In the genomic region with DNA sequence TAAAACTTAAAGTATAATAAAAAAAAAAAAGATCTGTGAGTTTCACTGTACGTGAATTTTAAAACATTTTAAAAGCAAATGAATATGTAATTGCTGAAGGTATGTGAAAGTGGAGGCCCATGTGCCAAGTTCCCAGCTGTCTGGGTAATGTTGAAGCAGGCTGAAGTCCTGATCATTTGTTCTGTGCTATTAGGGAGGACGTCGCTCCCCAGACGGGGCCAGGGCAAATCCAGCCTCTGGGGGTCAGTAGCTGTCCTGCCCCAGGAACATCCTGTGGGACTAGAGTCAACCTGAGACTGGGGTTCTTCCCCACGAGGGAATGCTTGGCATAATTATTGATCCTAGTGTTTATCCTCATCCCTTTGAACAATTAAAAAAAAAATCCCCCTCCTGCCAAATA, we compare ENCODE assay signal across 20 cellular contexts. TPM values are rescaled to one million over a fixed set of nuclear protein-coding genes. Genes with fewer than 3 reads are reported as not detected.
"Had no signal": no experiment of that assay in that cellular context is flagged by ENCODE, and none has a peak within 500 bp of the region (broad histone marks: within the 10 kb centered on the region; RNA-seq: fewer than 3 reads in every experiment).

No MANE protein-coding gene starts in this region.

- H3K27ac Mint-ChIP-seq: activated CD4-positive, alpha-beta T cell treated with anti-CD3 and anti-CD28 coated beads, Interleukin-2, amount 10 ng/mL, durations not matched to agents 24 days and 14 days; activated CD8-positive, alpha-beta T cell treated with anti-CD3 and anti-CD28 coated beads, Interleukin-2, amount 10 ng/mL, durations not matched to agents 7 days and 5 days; activated naive CD8-positive, alpha-beta T cell treated with anti-CD3 and anti-CD28 coated beads, Interleukin-2, amount 50 U/mL, for 24 hours; activated T-helper 1 cell treated with anti-CD3 and anti-CD28 coated beads, Interleukin-12 subunit alpha, Interleukin-12 subunit beta, Interleukin-2, Interleukin-4 antibody, amounts not matched to agents 30 ng/mL and 10 ng/mL and 1 ng/mL, durations not matched to agents 14 hours and 24 hours and 36 hours; naive B cell had no signal

- H3K9me3 ChIP-seq: mucosa of descending colon, SK-N-SH, upper lobe of left lung had no signal

- H3K4me1 Mint-ChIP-seq: activated CD4-positive, alpha-beta T cell treated with anti-CD3 and anti-CD28 coated beads, Interleukin-2, amount 10 ng/mL, durations not matched to agents 24 days and 14 days; activated naive CD8-positive, alpha-beta T cell treated with anti-CD3 and anti-CD28 coated beads, Interleukin-2, amount 50 U/mL, for 24 hours; naive B cell; stimulated activated naive CD8-positive, alpha-beta T cell treated with anti-CD3 and anti-CD28 coated beads, Interleukin-15, amount 100 ng/mL, for 72 hours had no signal

- DNase-seq: activated CD4-positive, alpha-beta T cell treated with anti-CD3 and anti-CD28 coated beads, Interleukin-2, amount 10 ng/mL, durations not matched to agents 24 days and 14 days; activated CD8-positive, alpha-beta T cell treated with anti-CD3 and anti-CD28 coated beads, Interleukin-2, amount 10 ng/mL, durations not matched to agents 7 days and 5 days; activated gamma-delta T cell; activated naive CD4-positive, alpha-beta T cell treated with anti-CD3 and anti-CD28 coated beads, Interleukin-2, amount 50 U/mL, for 16 hours; activated naive CD8-positive, alpha-beta T cell treated with anti-CD3 and anti-CD28 coated beads, Interleukin-2, amount 50 U/mL, for 24 hours; foreskin fibroblast; glutamatergic neuron; mucosa of descending colon; naive B cell; nucleus accumbens; SK-N-SH; stimulated activated CD4-positive, alpha-beta T cell treated with anti-CD3 and anti-CD28 coated beads, Interleukin-12 subunit alpha, Interleukin-12 subunit beta, amount 100 ng/mL, for 4 hours; stimulated activated CD4-positive, alpha-beta T cell treated with anti-CD3 and anti-CD28 coated beads, Interleukin-4, amount 100 ng/mL, for 4 hours; stimulated activated naive CD8-positive, alpha-beta T cell treated with anti-CD3 and anti-CD28 coated beads, Interleukin-15, amount 100 ng/mL, for 72 hours; upper lobe of left lung had no signal

- ATAC-seq: activated CD4-positive, CD25-positive, alpha-beta regulatory T cell treated with anti-CD3 and anti-CD28 coated beads, Interleukin-2, amount 50 U/mL, for 24 hours; activated CD8-positive, alpha-beta T cell treated with anti-CD3 and anti-CD28 coated beads, Interleukin-2, amount 10 ng/mL, durations not matched to agents 7 days and 5 days; activated naive CD8-positive, alpha-beta T cell treated with anti-CD3 and anti-CD28 coated beads, Interleukin-2, amount 50 U/mL, for 24 hours; mucosa of descending colon; stimulated activated naive CD8-positive, alpha-beta T cell treated with anti-CD3 and anti-CD28 coated beads, Interleukin-15, amount 100 ng/mL, for 72 hours had no signal

- H3K9ac ChIP-seq: SK-N-SH had no signal

- H3K4me1 ChIP-seq: upper lobe of left lung had no signal

- H3K36me3 Mint-ChIP-seq: naive B cell had no signal

- H3K27me3 ChIP-seq: cardiac muscle cell, hepatocyte, upper lobe of left lung had no signal

- H3K36me3 ChIP-seq: cardiac muscle cell, upper lobe of left lung had no signal

- H3K27me3 Mint-ChIP-seq: activated naive CD8-positive, alpha-beta T cell treated with anti-CD3 and anti-CD28 coated beads, Interleukin-2, amount 50 U/mL, for 24 hours; stimulated activated naive CD8-positive, alpha-beta T cell treated with anti-CD3 and anti-CD28 coated beads, Interleukin-15, amount 100 ng/mL, for 72 hours had no signal

- H3K27ac ChIP-seq: cardiac muscle cell, epithelial cell of prostate, hepatocyte had no signal

- H3K4me3 ChIP-seq: cardiac muscle cell, hepatocyte, mucosa of descending colon, upper lobe of left lung had no signal

- H3K4me3 Mint-ChIP-seq: activated CD4-positive, alpha-beta T cell treated with anti-CD3 and anti-CD28 coated beads, Interleukin-2, amount 10 ng/mL, durations not matched to agents 24 days and 14 days; activated CD8-positive, alpha-beta T cell treated with anti-CD3 and anti-CD28 coated beads, Interleukin-2, amount 10 ng/mL, durations not matched to agents 7 days and 5 days; activated naive CD8-positive, alpha-beta T cell treated with anti-CD3 and anti-CD28 coated beads, Interleukin-2, amount 50 U/mL, for 24 hours; activated T-helper 1 cell treated with anti-CD3 and anti-CD28 coated beads, Interleukin-12 subunit alpha, Interleukin-12 subunit beta, Interleukin-2, Interleukin-4 antibody, amounts not matched to agents 30 ng/mL and 10 ng/mL and 1 ng/mL, durations not matched to agents 14 hours and 24 hours and 36 hours; naive B cell; stimulated activated naive CD8-positive, alpha-beta T cell treated with anti-CD3 and anti-CD28 coated beads, Interleukin-15, amount 100 ng/mL, for 72 hours had no signal

RNA-seq across cellular contexts. Expression of a gene that starts 48.8 kb away (rescaled TPM):
- total RNA-seq: activated CD4-positive, alpha-beta T cell treated with anti-CD3 and anti-CD28 coated beads, Interleukin-2, amount 10 ng/mL, durations not matched to agents 24 days and 14 days had no signal
